8 cellular contexts compared by ENCODE assay signal in genomic region chr1:220281159-220281574, GRCh38. TPM values are rescaled to one million over a fixed set of nuclear protein-coding genes. Genes with fewer than 3 reads are reported as not detected.
A peak's percentile ranks its signal among the peaks of the same experiment; 100 is the strongest.
DNase-seq lines count a peak whose midpoint lies in the region; ATAC-seq and TF ChIP-seq lines count a peak whose summit lies in the region.

No MANE protein-coding gene starts in this region.

- no peak overlapping the region for H4K8ac ChIP-seq in mesendoderm (ENCODE audit: low read depth, low read length)

- no peaks in the 10 kb centered on the region for H3K36me3 ChIP-seq in mesendoderm (ENCODE audit: control insufficient read depth, insufficient read depth, low read length)

- H3K79me2 ChIP-seq in mesendoderm (ENCODE audit: control insufficient read depth, insufficient read depth, low read length) = no peaks in the 10 kb centered on the region

- H3K79me1 ChIP-seq in mesendoderm (ENCODE audit: low read length) = no peaks in the 10 kb centered on the region

- no peaks in the 10 kb centered on the region for H3K36me3 Mint-ChIP-seq in WTC11
- no peaks in the 10 kb centered on the region for H3K36me3 Mint-ChIP-seq in activated T-helper 2 cell treated with anti-CD3 and anti-CD28 coated beads, Interferon-gamma antibody, Interleukin-2, Interleukin-4, amounts not matched to agents 10 μg/mL and 5 μg/mL and 100 μg/mL, durations not matched to agents 14 hours and 24 hours and 36 hours (ENCODE audit: low read depth)

- no peak overlapping the region for H2BK120ac ChIP-seq in mesendoderm (ENCODE audit: low read depth, low read length)

- H2BK5ac ChIP-seq in mesendoderm (ENCODE audit: low read length) = no peak overlapping the region

- intact Hi-C loops in activated T-helper 2 cell treated with anti-CD3 and anti-CD28 coated beads, Interferon-gamma antibody, Interleukin-2, Interleukin-4, amounts not matched to agents 10 μg/mL and 5 μg/mL and 100 μg/mL, durations not matched to agents 14 hours and 24 hours and 36 hours (cut with micrococcal nuclease) = no loop called here

- H4K5ac ChIP-seq in mesendoderm (ENCODE audit: low read length) = no peak overlapping the region

- POLR2A ChIA-PET in WTC11 (lab: Charles Lee) = no interaction called here

- TF ChIP-seq CTCF in GM10266 (IDR thresholded peaks at IDR 0.05; ENCODE audit: control insufficient read depth, insufficient read depth, low read depth, missing control alignments) (peak; percentile 32), WTC11 (IDR thresholded peaks at IDR 0.05) (no peak)

- no peaks in the 10 kb centered on the region for H3K27me3 Mint-ChIP-seq in WTC11 (ENCODE audit: low read depth)
- peaks cover 25% of the 10 kb centered on the region for H3K27me3 Mint-ChIP-seq in activated T-helper 2 cell treated with anti-CD3 and anti-CD28 coated beads, Interferon-gamma antibody, Interleukin-2, Interleukin-4, amounts not matched to agents 10 μg/mL and 5 μg/mL and 100 μg/mL, durations not matched to agents 14 hours and 24 hours and 36 hours (ENCODE audit: low read depth)

- CTCF ChIA-PET in WTC11 (lab: Charles Lee) = interaction anchor here (0.6 to 4.3 kb wide), 53 partner anchors 9 to 529 kb away, joined by 3 to 38 read pairs (median 4); partner anchors contain the start of genes MTARC1 and RAB3GAP2

- H3K56ac ChIP-seq in mesendoderm (ENCODE audit: low read length) = no peak overlapping the region

- H3K4me1 Mint-ChIP-seq in WTC11 = no peaks in the 10 kb centered on the region
- no peaks in the 10 kb centered on the region for H3K4me1 Mint-ChIP-seq in activated T-helper 2 cell treated with anti-CD3 and anti-CD28 coated beads, Interferon-gamma antibody, Interleukin-2, Interleukin-4, amounts not matched to agents 10 μg/mL and 5 μg/mL and 100 μg/mL, durations not matched to agents 14 hours and 24 hours and 36 hours (ENCODE audit: low read depth)

- no peak overlapping the region for H3K4me2 ChIP-seq in mesendoderm (ENCODE audit: low read length)

- DNase-seq in GM10266 (ENCODE audit: extremely low spot score) = no peak
- DNase-seq in HPDE6-E6E7 (ENCODE audit: extremely low spot score) = peak; percentile 17
- DNase-seq in WTC11 (ENCODE audit: low spot score) = no peak
- DNase-seq in mesendoderm = peak; percentile 45
- no peak for DNase-seq in activated T-helper 2 cell treated with anti-CD3 and anti-CD28 coated beads, Interferon-gamma antibody, Interleukin-2, Interleukin-4, amounts not matched to agents 10 μg/mL and 5 μg/mL and 100 μg/mL, durations not matched to agents 14 hours and 24 hours and 36 hours (ENCODE audit: low spot score)
- DNase-seq in cerebellar cortex (ENCODE audit: low spot score) = no peak
- DNase-seq in NCI-H1417 treated with DMSO at 0.1 percent for 48 hours (lab: John Stamatoyannopoulos, UW) = no peak

- H3K18ac ChIP-seq in mesendoderm (ENCODE audit: low read length) = no peak overlapping the region

- ATAC-seq in WTC11 (peak; percentile 86), GM21825 (IDR thresholded peaks at IDR 0.05; ENCODE audit: unreplicated experiment) (no peak)

- no peak overlapping the region for H3K23ac ChIP-seq in mesendoderm (ENCODE audit: low read length)

- H3K9me3 Mint-ChIP-seq in WTC11 = no peaks in the 10 kb centered on the region
- no peaks in the 10 kb centered on the region for H3K9me3 Mint-ChIP-seq in activated T-helper 2 cell treated with anti-CD3 and anti-CD28 coated beads, Interferon-gamma antibody, Interleukin-2, Interleukin-4, amounts not matched to agents 10 μg/mL and 5 μg/mL and 100 μg/mL, durations not matched to agents 14 hours and 24 hours and 36 hours

- H2BK15ac ChIP-seq in mesendoderm (replicated peaks; ENCODE audit: low read depth) = peak overlapping the region; percentile 57

- no peak overlapping the region for H3K4ac ChIP-seq in mesendoderm (ENCODE audit: low read depth, low read length)

- no peak overlapping the region for H3K4me3 Mint-ChIP-seq in WTC11
- no peak overlapping the region for H3K4me3 Mint-ChIP-seq in activated T-helper 2 cell treated with anti-CD3 and anti-CD28 coated beads, Interferon-gamma antibody, Interleukin-2, Interleukin-4, amounts not matched to agents 10 μg/mL and 5 μg/mL and 100 μg/mL, durations not matched to agents 14 hours and 24 hours and 36 hours (ENCODE audit: low read depth)

- no peak overlapping the region for H3K4me3 ChIP-seq in mesendoderm (ENCODE audit: low read length)

- H3K27ac Mint-ChIP-seq in WTC11 = no peak overlapping the region
- H3K27ac Mint-ChIP-seq in activated T-helper 2 cell treated with anti-CD3 and anti-CD28 coated beads, Interferon-gamma antibody, Interleukin-2, Interleukin-4, amounts not matched to agents 10 μg/mL and 5 μg/mL and 100 μg/mL, durations not matched to agents 14 hours and 24 hours and 36 hours = no peak overlapping the region

- H2AK5ac ChIP-seq in mesendoderm (ENCODE audit: low read length) = no peak overlapping the region

- H3K4me1 ChIP-seq in mesendoderm (ENCODE audit: control insufficient read depth, low read depth, low read length) = no peaks in the 10 kb centered on the region

- no peak overlapping the region for H3K9ac ChIP-seq in mesendoderm (ENCODE audit: low read length)

- WGBS in mesendoderm (ENCODE audit: extremely low coverage, insufficient coverage, low lambda C conversion rate) = no CpG with 5 or more reads among the region's 2 CpGs

- H3K27me3 ChIP-seq in mesendoderm (ENCODE audit: insufficient read depth, low read length, poor library complexity) = no peaks in the 10 kb centered on the region

- no peak overlapping the region for H3K27ac ChIP-seq in mesendoderm (ENCODE audit: low read depth, low read length)

TF ChIP-seq in WTC11, 78 proteins besides CTCF, POLR2A, EP300 and RAD21 (continues in another document):
- no peak for TF ChIP-seq CBFB (CRISPR knock-in tag; IDR thresholded peaks at IDR 0.05; ENCODE audit: low read depth)
- TF ChIP-seq ZNF138 (CRISPR knock-in tag; conservative IDR thresholded peaks at IDR 0.05) = no peak
- TF ChIP-seq TCF7 (CRISPR knock-in tag; IDR thresholded peaks at IDR 0.05; ENCODE audit: low read depth) = no peak
- no peak for TF ChIP-seq ZNF396 (CRISPR knock-in tag; IDR thresholded peaks at IDR 0.05; ENCODE audit: borderline replicate concordance)
- no peak for TF ChIP-seq ZBTB21 (CRISPR knock-in tag; IDR thresholded peaks at IDR 0.05; ENCODE audit: borderline replicate concordance)
- no peak for TF ChIP-seq ZNF425 (CRISPR knock-in tag; conservative IDR thresholded peaks at IDR 0.05)
- TF ChIP-seq ZSCAN18 (CRISPR knock-in tag; IDR thresholded peaks at IDR 0.05) = no peak
- TF ChIP-seq PRDM15 (CRISPR knock-in tag; IDR thresholded peaks at IDR 0.05) = no peak

RNA-seq across cellular contexts. Expression of gene RAB3GAP2, which starts 8.9 kb away (rescaled TPM):
- total RNA-seq in WTC11 (2021) = 45.7 to 64.3 TPM (median 52.8 TPM) in 3 replicates
- 19.2 TPM for polyA plus RNA-seq in mesendoderm (2013, experiment 1 of 2)
- polyA plus RNA-seq in mesendoderm (2013, experiment 2 of 2) = 18.4 TPM
- 52.8 and 60.7 TPM in 2 replicates for total RNA-seq in activated T-helper 2 cell treated with anti-CD3 and anti-CD28 coated beads, Interferon-gamma antibody, Interleukin-2, Interleukin-4, amounts not matched to agents 10 μg/mL and 5 μg/mL and 100 μg/mL, durations not matched to agents 14 hours and 24 hours and 36 hours

Comparison
In these comparisons a context has a peak if more than half of its experiments do, and no peak if none do; other contexts are left out.
1. DNase-seq: peak in HPDE6-E6E7 (single experiment) and mesendoderm (single experiment); none in GM10266 (single experiment), WTC11 (single experiment), activated T-helper 2 cell treated with anti-CD3 and anti-CD28 coated beads, Interferon-gamma antibody, Interleukin-2, Interleukin-4, amounts not matched to agents 10 μg/mL and 5 μg/mL and 100 μg/mL, durations not matched to agents 14 hours and 24 hours and 36 hours (single experiment), cerebellar cortex (single experiment) and NCI-H1417 treated with DMSO at 0.1 percent for 48 hours (single experiment).